In genomic region chr3:187900961-187901755, GRCh38 we compare ENCODE assay signal across 19 cellular contexts.
DNase-seq lines count a peak whose midpoint lies in the region; ATAC-seq and TF ChIP-seq lines count a peak whose summit lies in the region.
"Had no signal": no experiment of that assay in that cellular context is flagged by ENCODE, and none has a peak within 500 bp of the region (broad histone marks: within the 10 kb centered on the region; RNA-seq: fewer than 3 reads in every experiment).

No MANE protein-coding gene starts in this region.

- H3K4me3 Mint-ChIP-seq in H9 (no peak overlapping the region), natural killer cell (peak overlapping the region; percentile 89)
- H3K4me3 Mint-ChIP-seq: activated naive CD8-positive, alpha-beta T cell; T-cell had no signal

- no peak overlapping the region for H3K14ac ChIP-seq in H9 (ENCODE audit: insufficient read depth, low read length)

- TF ChIP-seq CTCF in H9 (conservative IDR thresholded peaks at IDR 0.05) (no peak), natural killer cell (IDR thresholded peaks at IDR 0.05) (no peak), heart left ventricle (IDR thresholded peaks at IDR 0.05) (no peak), SK-N-SH (IDR thresholded peaks at IDR 0.05) (no peak)

- no peak overlapping the region for H2BK15ac ChIP-seq in H9 (ENCODE audit: low read depth, low read length)

- no peak overlapping the region for H4K5ac ChIP-seq in H9 (ENCODE audit: insufficient read length, low read depth, low read length)

- H3K9me3 ChIP-seq in H9 (ENCODE audit: control insufficient read depth, low read depth, low read length) (no peaks in the 10 kb centered on the region), heart left ventricle (no peaks in the 10 kb centered on the region), SK-N-SH (no peaks in the 10 kb centered on the region)
- H3K9me3 ChIP-seq: left lung, spleen had no signal

- TF ChIP-seq EP300 in SK-N-SH (IDR thresholded peaks at IDR 0.05; ENCODE audit: borderline replicate concordance in 1 of 2, low read depth in 1 of 2, low read length in 1 of 2) = no peak

- H3K27me3 Mint-ChIP-seq in H9 (ENCODE audit: low read depth) (no peaks in the 10 kb centered on the region), natural killer cell (ENCODE audit: low read depth in 2 of 2) (no peaks in the 10 kb centered on the region)
- H3K27me3 Mint-ChIP-seq: activated naive CD8-positive, alpha-beta T cell; T-cell had no signal

- no peak for TF ChIP-seq POLR2A in heart left ventricle (IDR thresholded peaks at IDR 0.05)

- H3K4me3 ChIP-seq in heart left ventricle = no peak overlapping the region
- no peak overlapping the region for H3K4me3 ChIP-seq in SK-N-SH (ENCODE audit: low read depth in 2 of 2, low read length in 1 of 2)
- H3K4me3 ChIP-seq: left lung, spleen had no signal

- POLR2A ChIA-PET in SK-N-SH (lab: Yijun Ruan, JAX) = no interaction called here

- peak overlapping the region; percentile 9 for H3K4me2 ChIP-seq in H9 (ENCODE audit: insufficient read depth, insufficient read length, low read length)
- H3K4me2 ChIP-seq in SK-N-SH = no peak overlapping the region

- H3K27ac Mint-ChIP-seq in H9 (no peak overlapping the region; a peak in 2 of 7 replicates), natural killer cell (peak overlapping the region; percentile 50 to 79)
- H3K27ac Mint-ChIP-seq: activated naive CD8-positive, alpha-beta T cell; T-cell had no signal

- H3K56ac ChIP-seq in H9 (ENCODE audit: insufficient read length, low read depth, low read length) = no peak overlapping the region

- TF ChIP-seq RAD21 in SK-N-SH (IDR thresholded peaks at IDR 0.05; ENCODE audit: low read length) = no peak

- H4K91ac ChIP-seq in H9 (ENCODE audit: insufficient read length, low read depth, low read length) = no peak overlapping the region

- H3K36me3 ChIP-seq in heart left ventricle (no peaks in the 10 kb centered on the region), SK-N-SH (replicated peaks in 1 of 2; ENCODE audit: control insufficient read depth in 1 of 2, insufficient read depth in 2 of 2, low read length in 1 of 2) (no peaks in the 10 kb centered on the region)
- H3K36me3 ChIP-seq: left lung, spleen had no signal

- no peaks in the 10 kb centered on the region for H3K27me3 ChIP-seq in H9 (ENCODE audit: insufficient read depth, low read length)
- no peaks in the 10 kb centered on the region for H3K27me3 ChIP-seq in heart left ventricle
- H3K27me3 ChIP-seq in SK-N-SH (ENCODE audit: insufficient read depth) = no peaks in the 10 kb centered on the region
- H3K27me3 ChIP-seq: left lung had no signal

- H3K18ac ChIP-seq in H9 (ENCODE audit: insufficient read length, low read depth, low read length) = no peak overlapping the region

- no peaks in the 10 kb centered on the region for H3K79me1 ChIP-seq in H9 (ENCODE audit: insufficient read depth, low read depth, low read length, poor library complexity, severe bottlenecking)

- no peak overlapping the region for H2BK20ac ChIP-seq in H9 (ENCODE audit: low read depth, low read length, poor library complexity, severe bottlenecking)

- H2AK5ac ChIP-seq in H9 (ENCODE audit: insufficient read length, low read length) = no peak overlapping the region

- ATAC-seq in natural killer cell (peak in 1 of 3 donors; percentile 34), heart left ventricle (no peak)
- ATAC-seq: T-cell had no signal

- H3F3A ChIP-seq in SK-N-SH (replicated peaks; ENCODE audit: insufficient read depth) = no peaks in the 10 kb centered on the region

- no peak overlapping the region for H2BK5ac ChIP-seq in H9 (ENCODE audit: insufficient read length, low read length)

- H3K79me2 ChIP-seq in H9 (ENCODE audit: insufficient read depth, low read length) = no peaks in the 10 kb centered on the region
- no peaks in the 10 kb centered on the region for H3K79me2 ChIP-seq in SK-N-SH (ENCODE audit: insufficient read depth)

- no peak overlapping the region for H3K4ac ChIP-seq in H9 (ENCODE audit: low read depth, low read length)

- intact Hi-C loops in natural killer cell (cut with micrococcal nuclease) = no loop called here
- intact Hi-C loops in heart left ventricle (cut with DNase I) = no loop called here

- no peak overlapping the region for H3T11ph ChIP-seq in H9 (ENCODE audit: low read length)

- H2AFZ ChIP-seq in H9 (ENCODE audit: low read length) (no peak overlapping the region), SK-N-SH (ENCODE audit: low read depth) (no peak overlapping the region)

- DNase-seq in NCI-H2107 treated with DMSO at 0.1 percent for 48 hours (lab: John Stamatoyannopoulos, UW; ENCODE audit: unreplicated experiment) (peak; percentile 50), NCI-H2107 (lab: John Stamatoyannopoulos, UW) (no peak), H9 (no peak), NCI-H1436 (lab: John Stamatoyannopoulos, UW) (peak; percentile 32), natural killer cell (no peak), heart left ventricle (no peak), SHP77 treated with DMSO at 0.1 percent for 48 hours (lab: John Stamatoyannopoulos, UW) (no peak), SK-N-SH (no peak)
- DNase-seq: 8988T; activated CD8-positive, alpha-beta memory T cell treated with anti-CD3 and anti-CD28 coated beads, Interleukin-2, amount 50 U/mL, for 48 hours; effector memory CD4-positive, alpha-beta T cell; KG1; left lung; NCI-H1694; NCI-H524; spleen; T-cell had no signal

- no peak overlapping the region for H4K8ac ChIP-seq in H9 (replicated peaks; ENCODE audit: insufficient read length, low read depth, low read length)

- H3K4me1 Mint-ChIP-seq in H9 (peaks cover 25 to 37% of the 10 kb centered on the region in 2 experiments), natural killer cell (peaks cover 21 to 23% of the 10 kb centered on the region in 2 donors)
- H3K4me1 Mint-ChIP-seq: T-cell had no signal

- WGBS in H9 (ENCODE audit: extremely low coverage, insufficient read length, low lambda C conversion rate) = no CpG with 5 or more reads among the region's 5 CpGs
- 78 to 84% (median 81%) methylated on average over 5 of the region's 5 CpGs for WGBS in heart left ventricle, 4 donors
- WGBS in SK-N-SH (ENCODE audit: low lambda C conversion rate) = 46% methylated on average over 5 of the region's 5 CpGs

- H4K20me1 ChIP-seq in H9 (ENCODE audit: control insufficient read depth, insufficient read depth, insufficient read length) (no peaks in the 10 kb centered on the region), SK-N-SH (ENCODE audit: insufficient read depth) (no peaks in the 10 kb centered on the region)

- H2BK12ac ChIP-seq in H9 (ENCODE audit: insufficient read length, low read depth, low read length) = no peak overlapping the region

- H2BK120ac ChIP-seq in H9 (ENCODE audit: low read depth, low read length, poor library complexity, severe bottlenecking) = no peak overlapping the region

- no peak overlapping the region for H3K9ac ChIP-seq in H9 (ENCODE audit: extremely low read depth, insufficient read length, low read length)
- no peak overlapping the region for H3K9ac ChIP-seq in SK-N-SH

- no peak overlapping the region for H3K27ac ChIP-seq in H9 (ENCODE audit: insufficient read length, low read depth, low read length)
- H3K27ac ChIP-seq in heart left ventricle = no peak overlapping the region
- H3K27ac ChIP-seq in SK-N-SH (ENCODE audit: low read depth in 2 of 2, low read length in 1 of 2) = no peak overlapping the region
- H3K27ac ChIP-seq: C4-2B, left lung, spleen had no signal

- no peaks in the 10 kb centered on the region for H3K9me3 Mint-ChIP-seq in H9
- no peaks in the 10 kb centered on the region for H3K9me3 Mint-ChIP-seq in natural killer cell
- H3K9me3 Mint-ChIP-seq: T-cell had no signal

- H3K36me3 Mint-ChIP-seq in H9 (ENCODE audit: insufficient read depth in 1 of 3, low read depth in 3 of 3) = no peaks in the 10 kb centered on the region
- no peaks in the 10 kb centered on the region for H3K36me3 Mint-ChIP-seq in natural killer cell
- H3K36me3 Mint-ChIP-seq: activated naive CD8-positive, alpha-beta T cell; T-cell had no signal

- H3K9me2 ChIP-seq in SK-N-SH = no peaks in the 10 kb centered on the region

- H3K4me1 ChIP-seq in H9 (ENCODE audit: insufficient read depth, low read length) (peaks cover 10% of the 10 kb centered on the region), heart left ventricle (peaks cover 0 to 8% (median 0%) of the 10 kb centered on the region in 12 donors), SK-N-SH (ENCODE audit: control insufficient read depth in 1 of 2, insufficient read depth in 2 of 2, low read depth in 1 of 2, low read length in 1 of 2) (no peaks in the 10 kb centered on the region)
- H3K4me1 ChIP-seq: left lung had no signal

- CTCF ChIA-PET in SK-N-SH (lab: Yijun Ruan, JAX) = no interaction called here

- H3K23ac ChIP-seq in H9 (ENCODE audit: insufficient read length, low read depth, low read length) = no peak overlapping the region

- H3K23me2 ChIP-seq in H9 (ENCODE audit: insufficient read length, low read depth, low read length, poor library complexity, severe bottlenecking) = no peaks in the 10 kb centered on the region

TF ChIP-seq in SK-N-SH, 30 proteins besides CTCF, POLR2A, EP300 and RAD21 (continues in another document):
- no peak for TF ChIP-seq POLR2AphosphoS5 (IDR thresholded peaks at IDR 0.05; ENCODE audit: low read depth, low read length)
- no peak for TF ChIP-seq ZBTB33 (IDR thresholded peaks at IDR 0.05; ENCODE audit: borderline replicate concordance, low read depth)

Comparison
In these comparisons a context has a peak if more than half of its experiments do, and no peak if none do; other contexts are left out.
1. DNase-seq: peak in NCI-H2107 treated with DMSO at 0.1 percent for 48 hours (single experiment) and NCI-H1436 (single experiment); none in NCI-H2107 (single experiment), H9 (single experiment), natural killer cell (single experiment), heart left ventricle (0 of 5), SHP77 treated with DMSO at 0.1 percent for 48 hours (single experiment) and SK-N-SH (single experiment).
2. H3K27ac Mint-ChIP-seq: peak in natural killer cell (2 of 2); none in H9 (0 of 3).